Comparison of ENCODE assay signal across 8 cellular contexts in the genomic region with DNA sequence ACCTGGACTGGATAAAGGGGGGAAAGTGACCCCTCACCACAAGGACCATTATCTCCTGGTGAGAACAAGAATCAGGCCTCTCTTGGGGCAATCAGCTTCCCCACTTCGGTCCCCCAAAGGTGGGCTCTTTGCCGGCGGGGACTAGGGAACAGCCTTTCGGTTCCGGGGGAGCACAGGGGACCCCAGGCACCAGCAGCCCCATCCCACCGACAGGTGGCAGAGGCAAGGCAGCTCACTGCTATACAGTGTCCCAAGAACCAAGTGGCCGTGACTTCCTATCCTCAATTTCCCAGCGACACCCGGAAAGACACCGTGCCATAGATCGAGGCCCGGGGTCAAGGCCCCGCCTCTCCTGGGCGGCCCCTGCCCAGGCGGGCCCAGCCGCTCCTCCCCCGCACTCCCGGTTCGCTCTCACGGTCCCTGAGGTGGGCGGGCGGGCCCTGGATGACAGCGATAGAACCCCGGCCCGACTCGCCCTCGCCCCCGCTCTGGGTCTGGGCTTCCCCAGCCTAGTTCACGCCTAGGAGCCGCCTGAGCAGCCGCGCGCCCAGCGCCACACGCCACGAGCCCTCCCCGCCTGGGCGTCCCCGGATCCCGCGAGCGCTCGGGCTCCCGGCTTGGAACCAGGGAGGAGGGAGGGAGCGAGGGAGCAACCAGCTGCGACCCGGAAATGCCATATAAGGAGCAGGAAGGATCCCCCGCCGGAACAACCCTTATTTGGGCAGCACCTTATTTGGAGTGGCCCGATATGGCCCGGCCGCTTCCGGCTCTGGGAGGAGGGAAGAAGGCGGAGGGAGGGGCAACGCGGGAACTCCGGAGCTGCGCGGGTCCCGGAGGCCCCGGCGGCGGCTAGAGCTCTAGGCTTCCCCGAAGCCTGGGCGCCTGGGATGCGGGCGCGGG. TPM values are rescaled to one million over a fixed set of nuclear protein-coding genes. Genes with fewer than 3 reads are reported as not detected.
DNase-seq lines count a peak whose midpoint lies in the region; ATAC-seq and TF ChIP-seq lines count a peak whose summit lies in the region.

No MANE protein-coding gene starts in this region.

- peak; percentile 78 for ATAC-seq in HCT116
- ATAC-seq in stimulated activated naive CD8-positive, alpha-beta T cell treated with anti-CD3 and anti-CD28 coated beads, Interleukin-15, amount 100 ng/mL, for 72 hours = peak; percentile 78

- H3K9me3 ChIP-seq in HCT116 (ENCODE audit: control insufficient read depth in 1 of 2, insufficient read depth in 1 of 2, low read depth in 1 of 2, low read length in 2 of 2) = no peaks in the 10 kb centered on the region
- no peaks in the 10 kb centered on the region for H3K9me3 ChIP-seq in MM.1S (replicated peaks; ENCODE audit: insufficient read depth, low read length)
- no peaks in the 10 kb centered on the region for H3K9me3 ChIP-seq in neural cell (ENCODE audit: low read length)

- intact Hi-C loops in HCT116 (cut with micrococcal nuclease) = loop anchor here (1.0 kb wide), 1 partner anchor 79 kb away; a partner anchor contains a TSS

- TF ChIP-seq EP300 in neural cell (conservative IDR thresholded peaks at IDR 0.05; ENCODE audit: poor library complexity, severe bottlenecking) = peak; percentile 61

- no peaks in the 10 kb centered on the region for H3K27me3 Mint-ChIP-seq in stimulated activated naive CD8-positive, alpha-beta T cell treated with anti-CD3 and anti-CD28 coated beads, Interleukin-15, amount 100 ng/mL, for 72 hours

- TF ChIP-seq CTCF in HCT116 (IDR thresholded peaks at IDR 0.05 in 2 of 3, conservative IDR thresholded peaks at IDR 0.05 in 1 of 3; ENCODE audit: borderline replicate concordance in 1 of 3, insufficient read depth in 1 of 3, low read depth in 2 of 3, low read length in 2 of 3) (peak in 1 of 3 experiments; percentile 17; a peak in 2 of 6 replicates), MM.1S (IDR thresholded peaks at IDR 0.05; ENCODE audit: low read length) (no peak; the same call in 1 of the 2 replicates), neural cell (IDR thresholded peaks at IDR 0.05; ENCODE audit: poor library complexity, severe bottlenecking) (peak; percentile 59)

- H4K20me1 ChIP-seq in HCT116 (ENCODE audit: insufficient read depth) (no peaks in the 10 kb centered on the region; the same call in 1 of the 2 replicates), MM.1S (ENCODE audit: insufficient read depth, low read length) (no peaks in the 10 kb centered on the region), neural cell (ENCODE audit: insufficient read depth) (peaks cover 4% of the 10 kb centered on the region)

- peak overlapping the region; percentile 87 to 91 for H3K4me3 Mint-ChIP-seq in stimulated activated naive CD8-positive, alpha-beta T cell treated with anti-CD3 and anti-CD28 coated beads, Interleukin-15, amount 100 ng/mL, for 72 hours

- H3K79me2 ChIP-seq in HCT116 (ENCODE audit: insufficient read depth, low read length) = peaks cover 31% of the 10 kb centered on the region
- H3K79me2 ChIP-seq in MM.1S (ENCODE audit: low read length) = no peaks in the 10 kb centered on the region
- H3K79me2 ChIP-seq in neural cell (replicated peaks; ENCODE audit: insufficient read depth, low read length) = no peaks in the 10 kb centered on the region

- peak overlapping the region; percentile 95 to 97 for H3K27ac Mint-ChIP-seq in stimulated activated naive CD8-positive, alpha-beta T cell treated with anti-CD3 and anti-CD28 coated beads, Interleukin-15, amount 100 ng/mL, for 72 hours

- no peaks in the 10 kb centered on the region for H3K9me3 Mint-ChIP-seq in stimulated activated naive CD8-positive, alpha-beta T cell treated with anti-CD3 and anti-CD28 coated beads, Interleukin-15, amount 100 ng/mL, for 72 hours

- BruUV-seq in HCT116 (replicated peaks; lab: Mats Ljungman, UMichigan) = no TSS peak

- TF ChIP-seq RAD21 in HCT116 (IDR thresholded peaks at IDR 0.05; ENCODE audit: low read depth) = no peak
- peak; percentile 19 for TF ChIP-seq RAD21 in neural cell (conservative IDR thresholded peaks at IDR 0.05)

- TF ChIP-seq POLR2A in HCT116 (IDR thresholded peaks at IDR 0.05; ENCODE audit: borderline replicate concordance, extremely low read depth, insufficient read depth, insufficient read length) = peak; percentile 28

- H3K4me1 ChIP-seq in HCT116 (ENCODE audit: control insufficient read depth in 1 of 2, insufficient read depth in 2 of 2, low read length in 2 of 2) = peaks cover 0 to 40% of the 10 kb centered on the region in 2 experiments; a peak in 3 of 4 replicates
- peaks cover 1% of the 10 kb centered on the region for H3K4me1 ChIP-seq in MM.1S (ENCODE audit: low read length)

- H3K4me2 ChIP-seq in HCT116 (ENCODE audit: low read length) (peak overlapping the region; percentile 100), MM.1S (ENCODE audit: low read depth, low read length) (peak overlapping the region; percentile 94), neural cell (ENCODE audit: low read length) (peak overlapping the region; percentile 90)

- POLR2A ChIA-PET in HCT116 (lab: Charles Lee) = interaction anchor here (1.0 to 3.1 kb wide), 14 partner anchors 11 to 808 kb away, joined by 3 to 16 read pairs (median 5); a partner anchor contains a TSS

- peak overlapping the region; percentile 77 for H2AFZ ChIP-seq in HCT116 (ENCODE audit: low read depth, low read length, poor library complexity, severe bottlenecking)
- H2AFZ ChIP-seq in MM.1S (ENCODE audit: low read length) = peak overlapping the region; percentile 96
- peak overlapping the region; percentile 45 for H2AFZ ChIP-seq in neural cell (ENCODE audit: low read depth, low read length)

- H3K27me3 ChIP-seq in HCT116 (ENCODE audit: insufficient read depth, low read length) = no peaks in the 10 kb centered on the region
- peaks cover 30% of the 10 kb centered on the region for H3K27me3 ChIP-seq in MM.1S (replicated peaks; ENCODE audit: insufficient read depth, low read length)
- H3K27me3 ChIP-seq in neural cell (ENCODE audit: insufficient read depth, low read depth, low read length) = peaks cover 23% of the 10 kb centered on the region

- CTCF ChIA-PET in HCT116 (lab: Charles Lee) = interaction anchor here (1.0 to 3.4 kb wide), 6 partner anchors 10 to 286 kb away, joined by 3 to 48 read pairs (median 6); a partner anchor contains a TSS

- H3K4me3 ChIP-seq in HCT116 (replicated peaks in 1 of 2; ENCODE audit: low read depth in 1 of 2, low read length in 2 of 2) = peak overlapping the region; percentile 53 to 82
- H3K4me3 ChIP-seq in MM.1S (ENCODE audit: low read length) = peak overlapping the region; percentile 88
- H3K4me3 ChIP-seq in neural cell (ENCODE audit: low read length) = peak overlapping the region; percentile 84

- H3K27ac ChIP-seq in HCT116 (ENCODE audit: low read depth, low read length) (peak overlapping the region; percentile 88), MM.1S (ENCODE audit: low read length) (peak overlapping the region; percentile 87), neural cell (ENCODE audit: low read length) (peak overlapping the region; percentile 99)

- H3K36me3 ChIP-seq in HCT116 (ENCODE audit: control insufficient read depth in 1 of 2, insufficient read depth in 2 of 2, low read length in 2 of 2) (peaks cover 4 to 22% of the 10 kb centered on the region in 2 experiments), MM.1S (replicated peaks; ENCODE audit: insufficient read depth, low read length) (no peaks in the 10 kb centered on the region), neural cell (ENCODE audit: insufficient read depth, low read length) (no peaks in the 10 kb centered on the region)

- no peaks in the 10 kb centered on the region for H3K9me2 ChIP-seq in HCT116 (ENCODE audit: insufficient read depth)
- H3K9me2 ChIP-seq in MM.1S (replicated peaks; ENCODE audit: insufficient read depth, low read length) = no peaks in the 10 kb centered on the region
- no peaks in the 10 kb centered on the region for H3K9me2 ChIP-seq in neural cell (ENCODE audit: insufficient read depth, low read length)

- peaks cover 61% of the 10 kb centered on the region for H3K4me1 Mint-ChIP-seq in stimulated activated naive CD8-positive, alpha-beta T cell treated with anti-CD3 and anti-CD28 coated beads, Interleukin-15, amount 100 ng/mL, for 72 hours

- RAD21 ChIA-PET in HCT116 (lab: Charles Lee; ENCODE audit: low non-redundant PET in 1 of 2, low total read pairs in 2 of 2, uncharacterized antibody in 2 of 2, unreplicated experiment in 2 of 2) = interaction anchor here in 1 of 2 experiments (1.1 kb wide), 1 partner anchor 71 kb away, joined by 3 read pairs; no protein-coding TSS in a partner anchor

- DNase-seq in GDM1 (lab: John Stamatoyannopoulos, UW) (peak; percentile 94), HCT116 (ENCODE audit: low read depth, low spot score) (peak; percentile 98), MM.1S (peak; percentile 98), SHP77 treated with DMSO at 0.1 percent for 48 hours (lab: John Stamatoyannopoulos, UW) (peak; percentile 92), activated gamma-delta T cell treated with Interleukin-2 at 50 U/mL for 16 hours (peak; percentile 96), fibroblast of the conjunctiva (ENCODE audit: low read depth) (peak; percentile 98)
- DNase-seq in stimulated activated naive CD8-positive, alpha-beta T cell treated with anti-CD3 and anti-CD28 coated beads, Interleukin-15, amount 100 ng/mL, for 72 hours = peak; percentile 97 to 98

- H3K9ac ChIP-seq in HCT116 (ENCODE audit: low read length) (peak overlapping the region; percentile 93), MM.1S (ENCODE audit: low read length) (peak overlapping the region; percentile 93), neural cell (ENCODE audit: low read length) (peak overlapping the region; percentile 99)

- peaks cover 6% of the 10 kb centered on the region; the same call in 1 of the 2 replicates for H3F3A ChIP-seq in MM.1S (ENCODE audit: insufficient read depth, low read length)
- no peaks in the 10 kb centered on the region for H3F3A ChIP-seq in neural cell (ENCODE audit: insufficient read depth, low read length, poor library complexity, severe bottlenecking)

TF ChIP-seq in HCT116, 20 proteins besides CTCF, POLR2A, EP300 and RAD21:
- TF ChIP-seq POLR2AphosphoS5 (IDR thresholded peaks at IDR 0.05; ENCODE audit: low read depth, low read length) (peak; percentile 79), EZH2phosphoT487 (IDR thresholded peaks at IDR 0.05; ENCODE audit: borderline replicate concordance) (no peak), ZFX (IDR thresholded peaks at IDR 0.05) (peak; percentile 25; the same call in 1 of the 2 replicates)
TF ChIP-seq in HCT116: peak in this region for 2.

TF ChIP-seq in neural cell, 6 proteins besides CTCF, POLR2A, EP300 and RAD21 (continues in another document):
- TF ChIP-seq TAF1 (IDR thresholded peaks at IDR 0.05; ENCODE audit: low read depth) = peak; percentile 27
- TF ChIP-seq MXI1 (conservative IDR thresholded peaks at IDR 0.05; ENCODE audit: poor library complexity, severe bottlenecking) = peak; percentile 45
- peak; percentile 92 for TF ChIP-seq POLR2AphosphoS5 (IDR thresholded peaks at IDR 0.05)

RNA-seq across cellular contexts. Expression of a gene that starts 0.6 kb away (rescaled TPM):
- 173 TPM for total RNA-seq in HCT116 (2021; ENCODE audit: unreplicated experiment)
- polyA plus RNA-seq in HCT116 (2012) = 403 and 469 TPM in 2 replicates
- polyA plus RNA-seq in neural cell = 8.9 and 15.6 TPM in 2 replicates
- 6.6 and 7.3 TPM in 2 replicates for polyA minus RNA-seq in neural cell

RNA-seq across cellular contexts. Expression of a gene that starts 25.8 kb away (rescaled TPM):
- 4.9 TPM for total RNA-seq in HCT116 (2021; ENCODE audit: unreplicated experiment)
- polyA plus RNA-seq in HCT116 (2012) = 4.7 and 5.0 TPM in 2 replicates
- polyA plus RNA-seq in neural cell = 146 and 177 TPM in 2 replicates
- 97.0 and 110 TPM in 2 replicates for polyA minus RNA-seq in neural cell

Comparison
In these comparisons a context has a peak if more than half of its experiments do, and no peak if none do; other contexts are left out.
1. Peak in every context shown above with its lines: DNase-seq, ATAC-seq, H3K4me3 ChIP-seq and H3K27ac ChIP-seq.
2. H2AFZ ChIP-seq: peak in every context shown above with its lines; median percentile 96 in MM.1S; 77 in HCT116; 45 in neural cell.